Comparison of ENCODE assay signal across 26 cellular contexts in the genomic region with DNA sequence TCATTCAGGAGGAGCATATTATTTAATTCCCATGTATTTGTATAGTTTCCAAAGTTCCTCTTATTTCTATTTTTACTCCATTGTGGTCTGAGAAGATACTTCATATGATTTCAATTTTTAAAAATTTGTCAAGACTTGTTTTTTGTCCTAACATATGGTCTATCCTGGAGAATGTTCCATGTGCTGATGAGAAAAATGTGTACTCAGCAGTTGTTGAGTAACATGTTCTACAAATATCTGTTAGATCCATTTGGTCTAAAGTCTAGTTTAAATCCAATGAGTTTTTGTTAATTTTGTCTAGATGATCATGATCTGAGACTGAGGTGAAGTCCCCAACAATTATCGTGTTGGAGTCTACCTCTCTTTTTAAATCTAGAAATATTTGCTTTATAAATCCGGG.
"Had no signal": no experiment of that assay in that cellular context is flagged by ENCODE, and none has a peak within 500 bp of the region (broad histone marks: within the 10 kb centered on the region; RNA-seq: fewer than 3 reads in every experiment).

No MANE protein-coding gene starts in this region.

- FAIRE-seq: pancreas, small intestine had no signal

- H3K27ac Mint-ChIP-seq: nephron; stimulated activated effector memory CD8-positive, alpha-beta T cell treated with anti-CD3 and anti-CD28 coated beads, Interleukin-12 subunit alpha, Interleukin-12 subunit beta, amount 100 ng/mL, for 72 hours; stimulated activated naive CD8-positive, alpha-beta T cell treated with anti-CD3 and anti-CD28 coated beads, Interleukin-15, amount 100 ng/mL, for 72 hours; type B pancreatic cell had no signal

- ATAC-seq: left ventricle myocardium superior; lower lobe of right lung; naive thymus-derived CD8-positive, alpha-beta T cell; pancreas; right cardiac atrium; stimulated activated effector memory CD8-positive, alpha-beta T cell treated with anti-CD3 and anti-CD28 coated beads, Interleukin-12 subunit alpha, Interleukin-12 subunit beta, amount 100 ng/mL, for 72 hours; stimulated activated naive CD8-positive, alpha-beta T cell treated with anti-CD3 and anti-CD28 coated beads, Interleukin-15, amount 100 ng/mL, for 72 hours had no signal

- H3K4me3 Mint-ChIP-seq: naive thymus-derived CD8-positive, alpha-beta T cell; nephron; neural crest cell; stimulated activated effector memory CD8-positive, alpha-beta T cell treated with anti-CD3 and anti-CD28 coated beads, Interleukin-12 subunit alpha, Interleukin-12 subunit beta, amount 100 ng/mL, for 72 hours; stimulated activated naive CD8-positive, alpha-beta T cell treated with anti-CD3 and anti-CD28 coated beads, Interleukin-15, amount 100 ng/mL, for 72 hours; type B pancreatic cell had no signal

- H3K4me2 ChIP-seq: hepatocyte had no signal

- H2AFZ ChIP-seq: hepatocyte had no signal

- DNase-seq: islet precursor cell; left ventricle myocardium superior; lower lobe of right lung; mammary epithelial cell; mesenchymal stem cell; naive thymus-derived CD8-positive, alpha-beta T cell; nucleus accumbens; pancreas; posterior cingulate gyrus; retina; right cardiac atrium; sigmoid colon; small intestine; spleen; stimulated activated CD4-positive, alpha-beta T cell treated with anti-CD3 and anti-CD28 coated beads, Interleukin-4, amount 100 ng/mL, for 24 hours; stimulated activated naive CD4-positive, alpha-beta T cell; stimulated activated naive CD8-positive, alpha-beta T cell treated with anti-CD3 and anti-CD28 coated beads, Interleukin-15, amount 100 ng/mL, for 72 hours; substantia nigra; uterus had no signal

- H3K4me3 ChIP-seq: hepatocyte, lower lobe of right lung, pancreas, prostate gland, sigmoid colon, spleen, tibial nerve, uterus had no signal

- H3K27me3 Mint-ChIP-seq: type B pancreatic cell had no signal

- H3K79me2 ChIP-seq: hepatocyte had no signal

- H3K36me3 ChIP-seq: prostate gland, uterus had no signal

- H3K9me3 ChIP-seq: pancreas, prostate gland had no signal

- H3K27ac ChIP-seq: hepatocyte, lower lobe of right lung, pancreas, prostate gland, sigmoid colon, spleen, tibial nerve, uterus had no signal

- H3K4me1 ChIP-seq: lower lobe of right lung, pancreas, prostate gland, sigmoid colon, tibial nerve, uterus had no signal

- H3K27me3 ChIP-seq: hepatocyte, pancreas, sigmoid colon, spleen, tibial nerve, uterus had no signal

- H3K4me1 Mint-ChIP-seq: neural crest cell; stimulated activated effector memory CD8-positive, alpha-beta T cell treated with anti-CD3 and anti-CD28 coated beads, Interleukin-12 subunit alpha, Interleukin-12 subunit beta, amount 100 ng/mL, for 72 hours; stimulated activated naive CD8-positive, alpha-beta T cell treated with anti-CD3 and anti-CD28 coated beads, Interleukin-15, amount 100 ng/mL, for 72 hours had no signal
